Comparison of ENCODE assay signal across 7 cellular contexts in the genomic region with DNA sequence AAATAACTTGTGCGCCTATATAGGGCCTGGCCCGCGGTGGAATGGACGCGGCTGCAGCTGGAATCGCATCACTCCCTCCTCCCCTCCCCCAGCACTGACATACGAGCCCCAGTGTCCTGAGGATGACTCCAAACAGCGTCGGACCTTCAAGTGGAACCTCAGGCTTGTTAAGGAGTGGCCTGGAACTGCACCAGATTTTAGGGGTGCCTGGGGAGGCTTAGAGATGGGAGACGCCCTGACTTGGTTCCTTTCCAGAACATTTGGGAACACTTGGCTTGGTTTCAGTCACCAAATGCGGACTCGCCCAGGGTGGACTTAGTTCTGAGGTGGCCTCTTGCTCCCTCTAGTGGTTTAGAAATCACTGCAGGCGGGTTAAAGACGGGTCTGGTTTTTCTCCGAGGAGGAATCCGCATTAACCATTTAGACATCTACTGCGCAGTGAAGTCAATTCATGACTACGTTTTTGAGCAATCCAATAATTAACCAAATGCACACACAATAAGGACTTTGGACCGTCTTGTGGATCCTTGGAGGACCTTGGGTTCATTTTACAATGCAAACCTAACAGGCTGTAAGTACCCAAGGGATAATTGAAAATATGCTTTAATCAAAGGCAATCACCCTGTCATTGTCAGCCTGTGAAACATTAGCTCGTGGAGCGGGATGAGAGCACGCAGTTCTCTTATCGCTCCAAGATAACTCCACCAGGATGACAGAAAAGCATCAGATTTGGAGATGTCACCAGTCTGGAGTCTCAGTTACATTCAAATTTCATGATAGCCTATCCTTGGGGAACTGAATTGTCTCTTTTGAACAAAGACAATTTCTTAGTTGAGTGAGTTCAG. TPM values are rescaled to one million over a fixed set of nuclear protein-coding genes. Genes with fewer than 3 reads are reported as not detected.
A peak's percentile ranks its signal among the peaks of the same experiment; 100 is the strongest.
DNase-seq lines count a peak whose midpoint lies in the region; ATAC-seq and TF ChIP-seq lines count a peak whose summit lies in the region.

No MANE protein-coding gene starts in this region.

- no peak overlapping the region for H3K27ac Mint-ChIP-seq in activated B cell treated with CpG ODN at 0.5 μM for 24 hours

- intact Hi-C loops in activated B cell treated with CpG ODN at 0.5 μM for 24 hours (cut with micrococcal nuclease): loop anchor here (1.0 to 5.0 kb wide), 6 partner anchors 16 to 1021 kb away; no protein-coding TSS in a partner anchor

- peak overlapping the region; percentile 16 for H3K4me3 Mint-ChIP-seq in activated B cell treated with CpG ODN at 0.5 μM for 24 hours

- H3K4me3 ChIP-seq in coronary artery (peak overlapping the region; percentile 67), kidney epithelial cell (ENCODE audit: low read depth, low read length) (peak overlapping the region; percentile 30)

- no peaks in the 10 kb centered on the region for H3K36me3 Mint-ChIP-seq in activated B cell treated with CpG ODN at 0.5 μM for 24 hours (ENCODE audit: low read depth)

- H3K27me3 Mint-ChIP-seq in activated B cell treated with CpG ODN at 0.5 μM for 24 hours: peaks cover 23% of the 10 kb centered on the region

- H3K36me3 ChIP-seq in kidney epithelial cell (ENCODE audit: control insufficient read depth, insufficient read depth, low read length): no peaks in the 10 kb centered on the region

- H3K27ac ChIP-seq in coronary artery: peak overlapping the region in 1 of 2 donors; percentile 55

- H3K4me1 Mint-ChIP-seq in activated B cell treated with CpG ODN at 0.5 μM for 24 hours: peaks cover 4% of the 10 kb centered on the region

- POLR2A ChIA-PET in activated B cell treated with CpG ODN at 0.5 μM for 24 hours (lab: Charles Lee): no interaction called here

- peak; percentile 84 for TF ChIP-seq CTCF in GM12873 (IDR thresholded peaks at IDR 0.05; ENCODE audit: insufficient read depth, low read depth, low read length, missing control alignments)
- no peak for TF ChIP-seq CTCF in activated B cell treated with CpG ODN at 0.5 μM for 24 hours (IDR thresholded peaks at IDR 0.05)
- peak; percentile 84 for TF ChIP-seq CTCF in coronary artery (IDR thresholded peaks at IDR 0.05)
- TF ChIP-seq CTCF in kidney epithelial cell (IDR thresholded peaks at IDR 0.05; ENCODE audit: insufficient read depth, low read length, poor library complexity, severe bottlenecking): peak; percentile 87

- peak; percentile 53 for DNase-seq in NCI-H2196 (lab: John Stamatoyannopoulos, UW; ENCODE audit: unreplicated experiment)
- peak; percentile 27 for DNase-seq in activated B cell treated with CpG ODN at 0.5 μM for 24 hours
- peak; percentile 87 for DNase-seq in coronary artery (ENCODE audit: low spot score)
- DNase-seq in kidney epithelial cell (ENCODE audit: low read depth): no peak
- peak; percentile 39 for DNase-seq in stimulated activated CD4-positive, alpha-beta T cell treated with anti-CD3 and anti-CD28 coated beads, Interleukin-1b, Interleukin-23, amount 100 ng/mL, for 48 hours

- ATAC-seq in HG03135 (IDR thresholded peaks at IDR 0.05; ENCODE audit: unreplicated experiment) (peak; percentile 63), activated B cell treated with CpG ODN at 0.5 μM for 24 hours (ENCODE audit: low read depth) (peak; percentile 66)

- no peaks in the 10 kb centered on the region for H3K9me3 Mint-ChIP-seq in activated B cell treated with CpG ODN at 0.5 μM for 24 hours

- H3K27me3 ChIP-seq in kidney epithelial cell (ENCODE audit: control insufficient read depth, insufficient read depth, low read length): peaks cover 2% of the 10 kb centered on the region

- CTCF ChIA-PET in activated B cell treated with CpG ODN at 0.5 μM for 24 hours (lab: Charles Lee): interaction anchor here (0.6 to 7.1 kb wide), 5 partner anchors 16 to 309 kb away, joined by 3 to 64 read pairs (median 5); no protein-coding TSS in a partner anchor

RNA-seq across cellular contexts. Expression of gene PDGFRA, which starts 11.2 kb away (rescaled TPM):
- total RNA-seq in activated B cell treated with CpG ODN at 0.5 μM for 24 hours (not detected in 2 replicates), kidney epithelial cell (0.34 and 2.1 TPM in 2 replicates)
